In genomic region chrX:132411310-132411977, GRCh38 we compare ENCODE assay signal across 1 cellular context.
A peak's percentile ranks its signal among the peaks of the same experiment; 100 is the strongest.
TF ChIP-seq lines count a peak whose summit lies in the region.

No MANE protein-coding gene starts in this region.

TF ChIP-seq in HepG2, 621 proteins besides CTCF, POLR2A, EP300 and RAD21 (continued from another document):
- TF ChIP-seq ZNF670 (CRISPR knock-in tag; IDR thresholded peaks at IDR 0.05; ENCODE audit: borderline replicate concordance) (0 out of 2 replicates have a peak, but pooled peaks have one; percentile 4), HNF4A (CRISPR knock-in tag; IDR thresholded peaks at IDR 0.05) (peak; percentile 91), SALL1 (CRISPR knock-in tag; IDR thresholded peaks at IDR 0.05) (peak; percentile 32; the same call in 1 of the 2 replicates), TEAD3 (CRISPR knock-in tag; optimal IDR thresholded peaks at IDR 0.05; ENCODE audit: borderline replicate concordance) (peak; percentile 76), CSRNP1 (CRISPR knock-in tag; IDR thresholded peaks at IDR 0.05) (no peak), BRCA1 (CRISPR knock-in tag; IDR thresholded peaks at IDR 0.05) (no peak), NCOA2 (CRISPR knock-in tag; IDR thresholded peaks at IDR 0.05) (peak; percentile 59; the same call in 1 of the 2 replicates), ZNF629 (CRISPR knock-in tag; conservative IDR thresholded peaks at IDR 0.05) (peak; percentile 43; the same call in 1 of the 2 replicates), POLR2G (IDR thresholded peaks at IDR 0.05; ENCODE audit: low read depth, low read length) (peak; percentile 41), ELF4 (CRISPR knock-in tag; IDR thresholded peaks at IDR 0.05; ENCODE audit: borderline replicate concordance) (no peak), FOXA3 (CRISPR knock-in tag; IDR thresholded peaks at IDR 0.05) (peak; percentile 77), NR2F6 (IDR thresholded peaks at IDR 0.05) (peak; percentile 33; the same call in 1 of the 2 replicates), NR2F6 (CRISPR knock-in tag; IDR thresholded peaks at IDR 0.05) (peak; percentile 19; the same call in 1 of the 2 replicates), FOXA1 (IDR thresholded peaks at IDR 0.05) (no peak), FOXA1 (CRISPR knock-in tag; IDR thresholded peaks at IDR 0.05) (peak; percentile 75), ARID3A (IDR thresholded peaks at IDR 0.05; ENCODE audit: low read depth, low read length) (0 out of 2 replicates have a peak, but pooled peaks have one; percentile 35), HDAC2 (CRISPR knock-in tag; IDR thresholded peaks at IDR 0.05) (peak; percentile 62), ZNF790 (CRISPR knock-in tag; IDR thresholded peaks at IDR 0.05; ENCODE audit: borderline replicate concordance) (no peak), MED13 (CRISPR knock-in tag; IDR thresholded peaks at IDR 0.05) (peak; percentile 46; the same call in 1 of the 2 replicates), ZNF710 (CRISPR knock-in tag; IDR thresholded peaks at IDR 0.05; ENCODE audit: borderline replicate concordance) (peak; percentile 58; the same call in 1 of the 2 replicates), DRAP1 (CRISPR knock-in tag; IDR thresholded peaks at IDR 0.05) (peak; percentile 31; the same call in 1 of the 2 replicates), ISL2 (CRISPR knock-in tag; IDR thresholded peaks at IDR 0.05) (peak; percentile 79), FOXO1 (CRISPR knock-in tag; IDR thresholded peaks at IDR 0.05) (peak; percentile 23; the same call in 1 of the 2 replicates), ZNF800 (CRISPR knock-in tag; IDR thresholded peaks at IDR 0.05) (no peak), PAF1 (CRISPR knock-in tag; IDR thresholded peaks at IDR 0.05) (0 out of 2 replicates have a peak, but pooled peaks have one; percentile 27), FOXJ3 (CRISPR knock-in tag; IDR thresholded peaks at IDR 0.05; ENCODE audit: borderline replicate concordance) (peak; percentile 63; the same call in 1 of the 2 replicates), KLF13 (CRISPR knock-in tag; IDR thresholded peaks at IDR 0.05) (no peak), CREM (IDR thresholded peaks at IDR 0.05) (peak; percentile 65; the same call in 1 of the 2 replicates), CREM (CRISPR knock-in tag; IDR thresholded peaks at IDR 0.05) (no peak), NFE2L1 (CRISPR knock-in tag; IDR thresholded peaks at IDR 0.05; ENCODE audit: borderline replicate concordance) (no peak), HNF1A (IDR thresholded peaks at IDR 0.05; ENCODE audit: low read depth) (0 out of 2 replicates have a peak, but pooled peaks have one; percentile 19), HNF1A (CRISPR knock-in tag; IDR thresholded peaks at IDR 0.05; ENCODE audit: borderline replicate concordance) (no peak), SOX6 (IDR thresholded peaks at IDR 0.05) (no peak), SOX6 (CRISPR knock-in tag; IDR thresholded peaks at IDR 0.05) (peak; percentile 65), ZEB1 (IDR thresholded peaks at IDR 0.05; ENCODE audit: insufficient replicate concordance, low read depth) (no peak), YEATS4 (CRISPR knock-in tag; IDR thresholded peaks at IDR 0.05; ENCODE audit: borderline replicate concordance) (0 out of 2 replicates have a peak, but pooled peaks have one; percentile 26), CEBPG (CRISPR knock-in tag; IDR thresholded peaks at IDR 0.05) (0 out of 2 replicates have a peak, but pooled peaks have one; percentile 12), ASH2L (IDR thresholded peaks at IDR 0.05; ENCODE audit: insufficient read length, low read depth, low read length) (peak; percentile 10)
